Comparison of ENCODE assay signal across 31 cellular contexts in the genomic region with DNA sequence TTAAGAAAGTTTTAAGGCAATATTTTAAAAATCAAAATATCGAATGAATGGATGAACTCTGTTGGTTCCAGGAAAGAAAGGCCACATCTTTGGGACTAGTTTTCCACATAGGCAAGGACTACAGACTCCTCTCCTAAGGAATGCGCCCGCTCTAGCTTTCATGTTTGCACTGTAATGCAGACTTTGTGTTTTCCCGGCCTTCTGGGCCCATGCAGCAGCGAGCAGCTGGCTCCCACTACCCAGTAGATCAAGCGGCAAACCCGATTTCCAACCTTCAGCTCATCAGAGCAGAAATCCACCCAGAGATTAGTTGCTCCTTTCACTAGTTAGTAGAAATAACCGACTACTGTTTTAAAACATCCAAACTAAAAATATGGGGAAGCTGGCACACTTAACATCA. TPM values are rescaled to one million over a fixed set of nuclear protein-coding genes. Genes with fewer than 3 reads are reported as not detected.
"Had no signal": no experiment of that assay in that cellular context is flagged by ENCODE, and none has a peak within 500 bp of the region (broad histone marks: within the 10 kb centered on the region; RNA-seq: fewer than 3 reads in every experiment).

No MANE protein-coding gene starts in this region.

- H3K27ac ChIP-seq: adrenal gland, body of pancreas, breast epithelium, SJCRH30, SK-N-MC had no signal

- H3K4me3 ChIP-seq: adrenal gland, body of pancreas, breast epithelium, MG63, SJCRH30, SK-N-MC had no signal

- H3K4me1 Mint-ChIP-seq: activated CD4-positive, alpha-beta T cell treated with anti-CD3 and anti-CD28 coated beads for 36 hours; activated CD4-positive, alpha-beta T cell treated with anti-CD3 and anti-CD28 coated beads, Interleukin-2, amount 10 ng/mL, durations not matched to agents 7 days and 5 days had no signal

- H3K36me3 ChIP-seq: adrenal gland, breast epithelium, MG63, SJCRH30 had no signal

- H3K4me3 Mint-ChIP-seq: activated CD4-positive, alpha-beta T cell treated with anti-CD3 and anti-CD28 coated beads for 36 hours; activated CD4-positive, alpha-beta T cell treated with anti-CD3 and anti-CD28 coated beads, Interleukin-2, amount 10 ng/mL, durations not matched to agents 7 days and 5 days; activated CD8-positive, alpha-beta T cell treated with anti-CD3 and anti-CD28 coated beads, Interleukin-2, amount 10 ng/mL, durations not matched to agents 7 days and 5 days; activated naive CD4-positive, alpha-beta T cell treated with anti-CD3 and anti-CD28 coated beads for 36 hours; activated T-cell treated with anti-CD3 and anti-CD28 coated beads, Interleukin-2, amount 50 U/mL, for 24 hours; T-helper 1 cell treated with Interleukin-12 subunit alpha and Interleukin-12 subunit beta and Interleukin-4 antibody, amounts not matched to agents 30 μg/mL and 1 μg/mL, for 36 hours; T-helper 2 cell treated with Interferon-gamma antibody and Interleukin-4, amounts not matched to agents 5 μg/mL and 100 μg/mL, for 36 hours had no signal

- H3K36me3 Mint-ChIP-seq: activated naive CD4-positive, alpha-beta T cell treated with anti-CD3 and anti-CD28 coated beads, Interleukin-2, amount 50 U/mL, for 72 hours had no signal

- H3K9me3 ChIP-seq: adrenal gland, body of pancreas, breast epithelium, MG63, SJCRH30 had no signal

- H3K27me3 Mint-ChIP-seq: activated CD4-positive, alpha-beta T cell treated with anti-CD3 and anti-CD28 coated beads, Interleukin-2, amount 10 ng/mL, durations not matched to agents 7 days and 5 days had no signal

- H3K27me3 ChIP-seq: adrenal gland, body of pancreas, breast epithelium, MG63, SJCRH30 had no signal

- H3K4me1 ChIP-seq: adrenal gland, breast epithelium, SJCRH30 had no signal

- DNase-seq: activated CD4-positive, alpha-beta T cell treated with anti-CD3 and anti-CD28 coated beads for 36 hours; activated CD4-positive, alpha-beta T cell treated with anti-CD3 and anti-CD28 coated beads, Interleukin-2, amount 10 ng/mL, durations not matched to agents 7 days and 5 days; activated CD4-positive, alpha-beta T cell treated with anti-CD3 and anti-CD28 coated beads, Interleukin-2, amount 50 U/mL, for 48 hours; activated CD8-positive, alpha-beta T cell treated with anti-CD3 and anti-CD28 coated beads, Interleukin-2, amount 10 ng/mL, durations not matched to agents 7 days and 5 days; activated gamma-delta T cell treated with Interleukin-2 at 50 U/mL for 16 hours; activated naive CD4-positive, alpha-beta T cell treated with anti-CD3 and anti-CD28 coated beads for 36 hours; activated T-cell treated with anti-CD3 and anti-CD28 coated beads, Interleukin-2, amount 50 U/mL, for 24 hours; adrenal gland; body of pancreas; MG63; NCI-H1048; NCI-H1105 treated with DMSO at 0.1 percent for 48 hours; NCI-H1436; NCI-H1694; NCI-H1930; NCI-H2081 treated with DMSO at 0.1 percent for 48 hours; NCI-H226; NCI-H446 treated with DMSO at 0.1 percent for 48 hours; NCI-H524 treated with DMSO at 0.1 percent for 48 hours; SHP77; SJCRH30 had no signal

- FAIRE-seq: astrocyte, TTC549 had no signal

- H3K9me3 Mint-ChIP-seq: activated CD4-positive, alpha-beta T cell treated with anti-CD3 and anti-CD28 coated beads, Interleukin-2, amount 10 ng/mL, durations not matched to agents 7 days and 5 days; activated naive CD4-positive, alpha-beta T cell treated with anti-CD3 and anti-CD28 coated beads for 36 hours; activated naive CD4-positive, alpha-beta T cell treated with anti-CD3 and anti-CD28 coated beads, Interleukin-2, amount 50 U/mL, for 72 hours; activated T-cell treated with anti-CD3 and anti-CD28 coated beads, Interleukin-2, amount 50 U/mL, for 24 hours; activated T-helper 2 cell treated with anti-CD3 and anti-CD28 coated beads, Interferon-gamma antibody, Interleukin-2, Interleukin-4, amounts not matched to agents 10 μg/mL and 5 μg/mL and 100 μg/mL, durations not matched to agents 14 hours and 24 hours and 36 hours; T-helper 1 cell treated with Interleukin-12 subunit alpha and Interleukin-12 subunit beta and Interleukin-4 antibody, amounts not matched to agents 30 μg/mL and 1 μg/mL, for 36 hours; T-helper 2 cell treated with Interferon-gamma antibody and Interleukin-4, amounts not matched to agents 5 μg/mL and 100 μg/mL, for 36 hours had no signal

- H3K27ac Mint-ChIP-seq: activated CD4-positive, alpha-beta T cell treated with anti-CD3 and anti-CD28 coated beads for 36 hours; activated CD4-positive, alpha-beta T cell treated with anti-CD3 and anti-CD28 coated beads, Interleukin-2, amount 10 ng/mL, durations not matched to agents 7 days and 5 days; activated CD8-positive, alpha-beta T cell treated with anti-CD3 and anti-CD28 coated beads, Interleukin-2, amount 10 ng/mL, durations not matched to agents 7 days and 5 days; activated naive CD4-positive, alpha-beta T cell treated with anti-CD3 and anti-CD28 coated beads for 36 hours; activated naive CD4-positive, alpha-beta T cell treated with anti-CD3 and anti-CD28 coated beads, Interleukin-2, amount 50 U/mL, for 72 hours; activated T-cell treated with anti-CD3 and anti-CD28 coated beads, Interleukin-2, amount 50 U/mL, for 24 hours; activated T-helper 2 cell treated with anti-CD3 and anti-CD28 coated beads, Interferon-gamma antibody, Interleukin-2, Interleukin-4, amounts not matched to agents 10 μg/mL and 5 μg/mL and 100 μg/mL, durations not matched to agents 14 hours and 24 hours and 36 hours; T-helper 1 cell treated with Interleukin-12 subunit alpha and Interleukin-12 subunit beta and Interleukin-4 antibody, amounts not matched to agents 30 μg/mL and 1 μg/mL, for 36 hours; T-helper 2 cell treated with Interferon-gamma antibody and Interleukin-4, amounts not matched to agents 5 μg/mL and 100 μg/mL, for 36 hours had no signal

RNA-seq across cellular contexts. Expression of a gene that starts 27.7 kb away (rescaled TPM):
- total RNA-seq: activated CD4-positive, alpha-beta T cell treated with anti-CD3 and anti-CD28 coated beads for 36 hours; activated CD4-positive, alpha-beta T cell treated with anti-CD3 and anti-CD28 coated beads, Interleukin-2, amount 10 ng/mL, durations not matched to agents 7 days and 5 days; activated CD8-positive, alpha-beta T cell treated with anti-CD3 and anti-CD28 coated beads, Interleukin-2, amount 10 ng/mL, durations not matched to agents 7 days and 5 days; activated naive CD4-positive, alpha-beta T cell treated with anti-CD3 and anti-CD28 coated beads for 36 hours; activated naive CD4-positive, alpha-beta T cell treated with anti-CD3 and anti-CD28 coated beads, Interleukin-2, amount 50 U/mL, for 72 hours; activated T-helper 2 cell treated with anti-CD3 and anti-CD28 coated beads, Interferon-gamma antibody, Interleukin-2, Interleukin-4, amounts not matched to agents 10 μg/mL and 5 μg/mL and 100 μg/mL, durations not matched to agents 14 hours and 24 hours and 36 hours; adrenal gland; cardiac septum; RPMI7951; SJCRH30 had no signal
- polyA plus RNA-seq: adrenal gland had no signal
